ENCODE assay signal across 1 cellular context in the genomic region with DNA sequence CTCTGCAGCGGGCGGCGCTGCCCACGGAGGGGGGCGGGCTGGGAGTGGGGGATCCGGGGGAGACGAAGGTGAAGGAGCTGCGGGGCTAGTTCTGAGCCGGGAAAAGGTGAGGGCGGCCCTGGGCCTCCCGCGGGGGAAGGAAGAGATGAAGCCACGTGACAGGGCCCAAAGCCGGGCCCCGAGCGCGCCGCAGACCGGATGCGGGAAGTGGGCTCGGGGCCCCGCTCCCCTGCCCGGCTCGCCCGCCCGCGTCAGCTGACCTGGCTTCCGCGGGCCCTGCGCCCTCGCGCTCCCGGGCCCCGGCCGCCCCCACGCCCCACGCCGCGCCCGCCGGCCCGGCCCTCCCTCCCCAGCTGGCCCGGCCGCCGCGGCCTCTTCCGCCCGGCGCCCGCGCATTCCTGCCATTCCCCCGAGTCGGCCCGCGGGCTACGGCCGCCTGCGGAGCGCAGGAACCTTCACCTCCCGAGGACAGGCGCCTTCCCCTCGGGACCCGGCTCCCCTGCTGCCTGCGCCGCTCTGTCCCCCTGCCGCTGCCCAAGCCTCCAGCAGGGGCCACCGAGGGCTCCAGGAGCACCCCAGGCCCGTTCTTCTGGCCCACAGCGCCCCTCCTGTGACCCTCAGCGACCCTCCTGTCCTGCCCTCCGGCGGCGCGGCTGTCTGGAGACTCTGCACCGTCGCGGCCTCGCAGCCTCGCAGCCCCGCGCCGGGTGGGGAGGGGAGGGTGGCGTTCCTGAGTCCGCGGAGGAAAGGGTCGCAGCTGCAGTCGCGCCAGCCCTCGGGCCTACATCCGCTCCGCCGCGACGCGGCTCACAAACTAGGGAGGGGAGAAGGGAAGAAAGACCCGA.
TF ChIP-seq lines count a peak whose summit lies in the region.

No MANE protein-coding gene starts in this region.

TF ChIP-seq in GM12878, 131 proteins besides CTCF, POLR2A, EP300 and RAD21 (continued from another document and continues in another):
- TF ChIP-seq, protein P1, sequence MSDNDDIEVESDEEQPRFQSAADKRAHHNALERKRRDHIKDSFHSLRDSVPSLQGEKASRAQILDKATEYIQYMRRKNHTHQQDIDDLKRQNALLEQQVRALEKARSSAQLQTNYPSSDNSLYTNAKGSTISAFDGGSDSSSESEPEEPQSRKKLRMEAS (IDR thresholded peaks at IDR 0.05; ENCODE audit: low read depth, low read length): peak; percentile 39
- TF ChIP-seq ZNF384 (IDR thresholded peaks at IDR 0.05; ENCODE audit: borderline replicate concordance, low read depth, low read length) (no peak), RCOR1 (conservative IDR thresholded peaks at IDR 0.05; ENCODE audit: low read depth, low read length) (no peak), ASH2L (IDR thresholded peaks at IDR 0.05; ENCODE audit: borderline replicate concordance, low read depth) (no peak), HDAC2 (IDR thresholded peaks at IDR 0.05) (no peak), IKZF2 (IDR thresholded peaks at IDR 0.05) (peak; percentile 39 to 58; a peak in 2 of 4 replicates), MYB (IDR thresholded peaks at IDR 0.05; ENCODE audit: borderline replicate concordance, low read depth, low read length) (no peak), WRNIP1 (IDR thresholded peaks at IDR 0.05; ENCODE audit: borderline replicate concordance, low read depth, low read length) (no peak), BRCA1 (IDR thresholded peaks at IDR 0.05; ENCODE audit: low read depth, low read length) (no peak), JUND (IDR thresholded peaks at IDR 0.05; ENCODE audit: low read depth, low read length) (no peak), MTA3 (IDR thresholded peaks at IDR 0.05; ENCODE audit: borderline replicate concordance, low read length) (no peak), FOXK2 (IDR thresholded peaks at IDR 0.05) (no peak), NBN (IDR thresholded peaks at IDR 0.05) (no peak), TCF12 (IDR thresholded peaks at IDR 0.05; ENCODE audit: low read depth, low read length) (0 out of 2 replicates have a peak, but pooled peaks have one; percentile 38), CBX3 (IDR thresholded peaks at IDR 0.05; ENCODE audit: borderline replicate concordance, low read depth) (no peak), RUNX3 (IDR thresholded peaks at IDR 0.05; ENCODE audit: low read length) (peak; percentile 69), SUZ12 (IDR thresholded peaks at IDR 0.05; ENCODE audit: unreplicated experiment) (no peak), KDM1A (IDR thresholded peaks at IDR 0.05; ENCODE audit: borderline replicate concordance) (no peak)
- TF ChIP-seq, protein P2, sequence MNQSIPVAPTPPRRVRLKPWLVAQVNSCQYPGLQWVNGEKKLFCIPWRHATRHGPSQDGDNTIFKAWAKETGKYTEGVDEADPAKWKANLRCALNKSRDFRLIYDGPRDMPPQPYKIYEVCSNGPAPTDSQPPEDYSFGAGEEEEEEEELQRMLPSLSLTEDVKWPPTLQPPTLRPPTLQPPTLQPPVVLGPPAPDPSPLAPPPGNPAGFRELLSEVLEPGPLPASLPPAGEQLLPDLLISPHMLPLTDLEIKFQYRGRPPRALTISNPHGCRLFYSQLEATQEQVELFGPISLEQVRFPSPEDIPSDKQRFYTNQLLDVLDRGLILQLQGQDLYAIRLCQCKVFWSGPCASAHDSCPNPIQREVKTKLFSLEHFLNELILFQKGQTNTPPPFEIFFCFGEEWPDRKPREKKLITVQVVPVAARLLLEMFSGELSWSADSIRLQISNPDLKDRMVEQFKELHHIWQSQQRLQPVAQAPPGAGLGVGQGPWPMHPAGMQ (IDR thresholded peaks at IDR 0.05; ENCODE audit: borderline replicate concordance): no peak
- TF ChIP-seq, protein P3, sequence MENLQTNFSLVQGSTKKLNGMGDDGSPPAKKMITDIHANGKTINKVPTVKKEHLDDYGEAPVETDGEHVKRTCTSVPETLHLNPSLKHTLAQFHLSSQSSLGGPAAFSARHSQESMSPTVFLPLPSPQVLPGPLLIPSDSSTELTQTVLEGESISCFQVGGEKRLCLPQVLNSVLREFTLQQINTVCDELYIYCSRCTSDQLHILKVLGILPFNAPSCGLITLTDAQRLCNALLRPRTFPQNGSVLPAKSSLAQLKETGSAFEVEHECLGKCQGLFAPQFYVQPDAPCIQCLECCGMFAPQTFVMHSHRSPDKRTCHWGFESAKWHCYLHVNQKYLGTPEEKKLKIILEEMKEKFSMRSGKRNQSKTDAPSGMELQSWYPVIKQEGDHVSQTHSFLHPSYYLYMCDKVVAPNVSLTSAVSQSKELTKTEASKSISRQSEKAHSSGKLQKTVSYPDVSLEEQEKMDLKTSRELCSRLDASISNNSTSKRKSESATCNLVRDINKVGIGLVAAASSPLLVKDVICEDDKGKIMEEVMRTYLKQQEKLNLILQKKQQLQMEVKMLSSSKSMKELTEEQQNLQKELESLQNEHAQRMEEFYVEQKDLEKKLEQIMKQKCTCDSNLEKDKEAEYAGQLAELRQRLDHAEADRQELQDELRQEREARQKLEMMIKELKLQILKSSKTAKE (IDR thresholded peaks at IDR 0.05; ENCODE audit: low read depth, poor library complexity, severe bottlenecking): peak; percentile 13
- TF ChIP-seq, protein P4, sequence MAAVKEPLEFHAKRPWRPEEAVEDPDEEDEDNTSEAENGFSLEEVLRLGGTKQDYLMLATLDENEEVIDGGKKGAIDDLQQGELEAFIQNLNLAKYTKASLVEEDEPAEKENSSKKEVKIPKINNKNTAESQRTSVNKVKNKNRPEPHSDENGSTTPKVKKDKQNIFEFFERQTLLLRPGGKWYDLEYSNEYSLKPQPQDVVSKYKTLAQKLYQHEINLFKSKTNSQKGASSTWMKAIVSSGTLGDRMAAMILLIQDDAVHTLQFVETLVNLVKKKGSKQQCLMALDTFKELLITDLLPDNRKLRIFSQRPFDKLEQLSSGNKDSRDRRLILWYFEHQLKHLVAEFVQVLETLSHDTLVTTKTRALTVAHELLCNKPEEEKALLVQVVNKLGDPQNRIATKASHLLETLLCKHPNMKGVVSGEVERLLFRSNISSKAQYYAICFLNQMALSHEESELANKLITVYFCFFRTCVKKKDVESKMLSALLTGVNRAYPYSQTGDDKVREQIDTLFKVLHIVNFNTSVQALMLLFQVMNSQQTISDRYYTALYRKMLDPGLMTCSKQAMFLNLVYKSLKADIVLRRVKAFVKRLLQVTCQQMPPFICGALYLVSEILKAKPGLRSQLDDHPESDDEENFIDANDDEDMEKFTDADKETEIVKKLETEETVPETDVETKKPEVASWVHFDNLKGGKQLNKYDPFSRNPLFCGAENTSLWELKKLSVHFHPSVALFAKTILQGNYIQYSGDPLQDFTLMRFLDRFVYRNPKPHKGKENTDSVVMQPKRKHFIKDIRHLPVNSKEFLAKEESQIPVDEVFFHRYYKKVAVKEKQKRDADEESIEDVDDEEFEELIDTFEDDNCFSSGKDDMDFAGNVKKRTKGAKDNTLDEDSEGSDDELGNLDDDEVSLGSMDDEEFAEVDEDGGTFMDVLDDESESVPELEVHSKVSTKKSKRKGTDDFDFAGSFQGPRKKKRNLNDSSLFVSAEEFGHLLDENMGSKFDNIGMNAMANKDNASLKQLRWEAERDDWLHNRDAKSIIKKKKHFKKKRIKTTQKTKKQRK (IDR thresholded peaks at IDR 0.05; ENCODE audit: low read depth, low read length): no peak
- TF ChIP-seq, protein P5, sequence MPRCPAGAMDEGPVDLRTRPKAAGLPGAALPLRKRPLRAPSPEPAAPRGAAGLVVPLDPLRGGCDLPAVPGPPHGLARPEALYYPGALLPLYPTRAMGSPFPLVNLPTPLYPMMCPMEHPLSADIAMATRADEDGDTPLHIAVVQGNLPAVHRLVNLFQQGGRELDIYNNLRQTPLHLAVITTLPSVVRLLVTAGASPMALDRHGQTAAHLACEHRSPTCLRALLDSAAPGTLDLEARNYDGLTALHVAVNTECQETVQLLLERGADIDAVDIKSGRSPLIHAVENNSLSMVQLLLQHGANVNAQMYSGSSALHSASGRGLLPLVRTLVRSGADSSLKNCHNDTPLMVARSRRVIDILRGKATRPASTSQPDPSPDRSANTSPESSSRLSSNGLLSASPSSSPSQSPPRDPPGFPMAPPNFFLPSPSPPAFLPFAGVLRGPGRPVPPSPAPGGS (IDR thresholded peaks at IDR 0.05; ENCODE audit: borderline replicate concordance, insufficient read depth, low read depth, low read length, poor library complexity, severe bottlenecking): peak; percentile 86
- TF ChIP-seq, protein P6, sequence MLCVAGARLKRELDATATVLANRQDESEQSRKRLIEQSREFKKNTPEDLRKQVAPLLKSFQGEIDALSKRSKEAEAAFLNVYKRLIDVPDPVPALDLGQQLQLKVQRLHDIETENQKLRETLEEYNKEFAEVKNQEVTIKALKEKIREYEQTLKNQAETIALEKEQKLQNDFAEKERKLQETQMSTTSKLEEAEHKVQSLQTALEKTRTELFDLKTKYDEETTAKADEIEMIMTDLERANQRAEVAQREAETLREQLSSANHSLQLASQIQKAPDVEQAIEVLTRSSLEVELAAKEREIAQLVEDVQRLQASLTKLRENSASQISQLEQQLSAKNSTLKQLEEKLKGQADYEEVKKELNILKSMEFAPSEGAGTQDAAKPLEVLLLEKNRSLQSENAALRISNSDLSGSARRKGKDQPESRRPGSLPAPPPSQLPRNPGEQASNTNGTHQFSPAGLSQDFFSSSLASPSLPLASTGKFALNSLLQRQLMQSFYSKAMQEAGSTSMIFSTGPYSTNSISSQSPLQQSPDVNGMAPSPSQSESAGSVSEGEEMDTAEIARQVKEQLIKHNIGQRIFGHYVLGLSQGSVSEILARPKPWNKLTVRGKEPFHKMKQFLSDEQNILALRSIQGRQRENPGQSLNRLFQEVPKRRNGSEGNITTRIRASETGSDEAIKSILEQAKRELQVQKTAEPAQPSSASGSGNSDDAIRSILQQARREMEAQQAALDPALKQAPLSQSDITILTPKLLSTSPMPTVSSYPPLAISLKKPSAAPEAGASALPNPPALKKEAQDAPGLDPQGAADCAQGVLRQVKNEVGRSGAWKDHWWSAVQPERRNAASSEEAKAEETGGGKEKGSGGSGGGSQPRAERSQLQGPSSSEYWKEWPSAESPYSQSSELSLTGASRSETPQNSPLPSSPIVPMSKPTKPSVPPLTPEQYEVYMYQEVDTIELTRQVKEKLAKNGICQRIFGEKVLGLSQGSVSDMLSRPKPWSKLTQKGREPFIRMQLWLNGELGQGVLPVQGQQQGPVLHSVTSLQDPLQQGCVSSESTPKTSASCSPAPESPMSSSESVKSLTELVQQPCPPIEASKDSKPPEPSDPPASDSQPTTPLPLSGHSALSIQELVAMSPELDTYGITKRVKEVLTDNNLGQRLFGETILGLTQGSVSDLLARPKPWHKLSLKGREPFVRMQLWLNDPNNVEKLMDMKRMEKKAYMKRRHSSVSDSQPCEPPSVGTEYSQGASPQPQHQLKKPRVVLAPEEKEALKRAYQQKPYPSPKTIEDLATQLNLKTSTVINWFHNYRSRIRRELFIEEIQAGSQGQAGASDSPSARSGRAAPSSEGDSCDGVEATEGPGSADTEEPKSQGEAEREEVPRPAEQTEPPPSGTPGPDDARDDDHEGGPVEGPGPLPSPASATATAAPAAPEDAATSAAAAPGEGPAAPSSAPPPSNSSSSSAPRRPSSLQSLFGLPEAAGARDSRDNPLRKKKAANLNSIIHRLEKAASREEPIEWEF (IDR thresholded peaks at IDR 0.05; ENCODE audit: insufficient replicate concordance, low read depth, low read length): no peak
- TF ChIP-seq, protein P7, sequence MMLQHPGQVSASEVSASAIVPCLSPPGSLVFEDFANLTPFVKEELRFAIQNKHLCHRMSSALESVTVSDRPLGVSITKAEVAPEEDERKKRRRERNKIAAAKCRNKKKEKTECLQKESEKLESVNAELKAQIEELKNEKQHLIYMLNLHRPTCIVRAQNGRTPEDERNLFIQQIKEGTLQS (IDR thresholded peaks at IDR 0.05; ENCODE audit: borderline replicate concordance, extremely low read depth, low read depth, low read length): peak; percentile 30; the same call in 1 of the 2 replicates
- TF ChIP-seq, protein P8, sequence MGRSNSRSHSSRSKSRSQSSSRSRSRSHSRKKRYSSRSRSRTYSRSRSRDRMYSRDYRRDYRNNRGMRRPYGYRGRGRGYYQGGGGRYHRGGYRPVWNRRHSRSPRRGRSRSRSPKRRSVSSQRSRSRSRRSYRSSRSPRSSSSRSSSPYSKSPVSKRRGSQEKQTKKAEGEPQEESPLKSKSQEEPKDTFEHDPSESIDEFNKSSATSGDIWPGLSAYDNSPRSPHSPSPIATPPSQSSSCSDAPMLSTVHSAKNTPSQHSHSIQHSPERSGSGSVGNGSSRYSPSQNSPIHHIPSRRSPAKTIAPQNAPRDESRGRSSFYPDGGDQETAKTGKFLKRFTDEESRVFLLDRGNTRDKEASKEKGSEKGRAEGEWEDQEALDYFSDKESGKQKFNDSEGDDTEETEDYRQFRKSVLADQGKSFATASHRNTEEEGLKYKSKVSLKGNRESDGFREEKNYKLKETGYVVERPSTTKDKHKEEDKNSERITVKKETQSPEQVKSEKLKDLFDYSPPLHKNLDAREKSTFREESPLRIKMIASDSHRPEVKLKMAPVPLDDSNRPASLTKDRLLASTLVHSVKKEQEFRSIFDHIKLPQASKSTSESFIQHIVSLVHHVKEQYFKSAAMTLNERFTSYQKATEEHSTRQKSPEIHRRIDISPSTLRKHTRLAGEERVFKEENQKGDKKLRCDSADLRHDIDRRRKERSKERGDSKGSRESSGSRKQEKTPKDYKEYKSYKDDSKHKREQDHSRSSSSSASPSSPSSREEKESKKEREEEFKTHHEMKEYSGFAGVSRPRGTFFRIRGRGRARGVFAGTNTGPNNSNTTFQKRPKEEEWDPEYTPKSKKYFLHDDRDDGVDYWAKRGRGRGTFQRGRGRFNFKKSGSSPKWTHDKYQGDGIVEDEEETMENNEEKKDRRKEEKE (IDR thresholded peaks at IDR 0.05): no peak
- TF ChIP-seq, protein P9, sequence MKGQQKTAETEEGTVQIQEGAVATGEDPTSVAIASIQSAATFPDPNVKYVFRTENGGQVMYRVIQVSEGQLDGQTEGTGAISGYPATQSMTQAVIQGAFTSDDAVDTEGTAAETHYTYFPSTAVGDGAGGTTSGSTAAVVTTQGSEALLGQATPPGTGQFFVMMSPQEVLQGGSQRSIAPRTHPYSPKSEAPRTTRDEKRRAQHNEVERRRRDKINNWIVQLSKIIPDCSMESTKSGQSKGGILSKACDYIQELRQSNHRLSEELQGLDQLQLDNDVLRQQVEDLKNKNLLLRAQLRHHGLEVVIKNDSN (IDR thresholded peaks at IDR 0.05; ENCODE audit: borderline replicate concordance, extremely low read length, insufficient read depth, low read depth, low read length): peak; percentile 86
- TF ChIP-seq, protein P10, sequence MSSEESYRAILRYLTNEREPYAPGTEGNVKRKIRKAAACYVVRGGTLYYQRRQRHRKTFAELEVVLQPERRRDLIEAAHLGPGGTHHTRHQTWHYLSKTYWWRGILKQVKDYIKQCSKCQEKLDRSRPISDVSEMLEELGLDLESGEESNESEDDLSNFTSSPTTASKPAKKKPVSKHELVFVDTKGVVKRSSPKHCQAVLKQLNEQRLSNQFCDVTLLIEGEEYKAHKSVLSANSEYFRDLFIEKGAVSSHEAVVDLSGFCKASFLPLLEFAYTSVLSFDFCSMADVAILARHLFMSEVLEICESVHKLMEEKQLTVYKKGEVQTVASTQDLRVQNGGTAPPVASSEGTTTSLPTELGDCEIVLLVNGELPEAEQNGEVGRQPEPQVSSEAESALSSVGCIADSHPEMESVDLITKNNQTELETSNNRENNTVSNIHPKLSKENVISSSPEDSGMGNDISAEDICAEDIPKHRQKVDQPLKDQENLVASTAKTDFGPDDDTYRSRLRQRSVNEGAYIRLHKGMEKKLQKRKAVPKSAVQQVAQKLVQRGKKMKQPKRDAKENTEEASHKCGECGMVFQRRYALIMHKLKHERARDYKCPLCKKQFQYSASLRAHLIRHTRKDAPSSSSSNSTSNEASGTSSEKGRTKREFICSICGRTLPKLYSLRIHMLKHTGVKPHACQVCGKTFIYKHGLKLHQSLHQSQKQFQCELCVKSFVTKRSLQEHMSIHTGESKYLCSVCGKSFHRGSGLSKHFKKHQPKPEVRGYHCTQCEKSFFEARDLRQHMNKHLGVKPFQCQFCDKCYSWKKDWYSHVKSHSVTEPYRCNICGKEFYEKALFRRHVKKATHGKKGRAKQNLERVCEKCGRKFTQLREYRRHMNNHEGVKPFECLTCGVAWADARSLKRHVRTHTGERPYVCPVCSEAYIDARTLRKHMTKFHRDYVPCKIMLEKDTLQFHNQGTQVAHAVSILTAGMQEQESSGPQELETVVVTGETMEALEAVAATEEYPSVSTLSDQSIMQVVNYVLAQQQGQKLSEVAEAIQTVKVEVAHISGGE (CRISPR knock-in tag; IDR thresholded peaks at IDR 0.05): no peak
